15 cellular contexts compared by ENCODE assay signal in genomic region chr15:68623301-68623892, GRCh38. TPM values are rescaled to one million over a fixed set of nuclear protein-coding genes. Genes with fewer than 3 reads are reported as not detected.
A peak's percentile ranks its signal among the peaks of the same experiment; 100 is the strongest.
DNase-seq lines count a peak whose midpoint lies in the region; TF ChIP-seq lines count a peak whose summit lies in the region.
"Had no signal": no experiment of that assay in that cellular context is flagged by ENCODE, and none has a peak within 500 bp of the region (broad histone marks: within the 10 kb centered on the region; RNA-seq: fewer than 3 reads in every experiment).

No MANE protein-coding gene starts in this region.

- H4K20me1 ChIP-seq in GM23248 (ENCODE audit: insufficient read depth) = no peaks in the 10 kb centered on the region

- H3K36me3 ChIP-seq in GM23248 (ENCODE audit: low read depth) (no peaks in the 10 kb centered on the region), HAP-1 (replicated peaks) (no peaks in the 10 kb centered on the region), ascending aorta (no peaks in the 10 kb centered on the region), tibial artery (no peaks in the 10 kb centered on the region)
- H3K36me3 ChIP-seq: colonic mucosa had no signal

- CTCF ChIA-PET in activated naive CD4-positive, alpha-beta T cell treated with anti-CD3 and anti-CD28 coated beads, Interleukin-2, amount 10 ng/mL, durations not matched to agents 7 days and 5 days (lab: Charles Lee) = no interaction called here

- no peaks in the 10 kb centered on the region for H3K36me3 Mint-ChIP-seq in activated naive CD4-positive, alpha-beta T cell treated with anti-CD3 and anti-CD28 coated beads, Interleukin-2, amount 10 ng/mL, durations not matched to agents 7 days and 5 days
- H3K36me3 Mint-ChIP-seq: activated naive CD8-positive, alpha-beta T cell treated with anti-CD3 and anti-CD28 coated beads for 36 hours had no signal

- H3K9ac ChIP-seq in GM23248 = no peak overlapping the region

- DNase-seq in GM23248 = peak; percentile 42
- peak; percentile 57 for DNase-seq in amniotic epithelial cell (ENCODE audit: low read depth)
- peak; percentile 86 for DNase-seq in globus pallidus (ENCODE audit: low spot score)
- DNase-seq in pons (ENCODE audit: low spot score) = peak; percentile 80
- DNase-seq in activated naive CD4-positive, alpha-beta T cell treated with anti-CD3 and anti-CD28 coated beads, Interleukin-2, amount 10 ng/mL, durations not matched to agents 7 days and 5 days = no peak
- DNase-seq in HAP-1 (ENCODE audit: low spot score in 2 of 2) = no peak
- DNase-seq in ascending aorta (ENCODE audit: low spot score in 2 of 2) = no peak
- DNase-seq in tibial artery = no peak
- DNase-seq: activated naive CD8-positive, alpha-beta T cell treated with anti-CD3 and anti-CD28 coated beads for 36 hours; colonic mucosa; NCI-H1105; NCI-H510A; T-helper 17 cell had no signal

- in situ Hi-C loops in GM23248 (cut with MboI) (no loop called here), HAP-1 (cut with MboI; ENCODE audit: low sequenced_read_pairs) (no loop called here)

- H3K9me3 ChIP-seq in GM23248 (ENCODE audit: low read depth) (no peaks in the 10 kb centered on the region), HAP-1 (no peaks in the 10 kb centered on the region), ascending aorta (no peaks in the 10 kb centered on the region), tibial artery (no peaks in the 10 kb centered on the region)
- H3K9me3 ChIP-seq: colonic mucosa had no signal

- no peaks in the 10 kb centered on the region for H3K9me2 ChIP-seq in GM23248 (ENCODE audit: insufficient read depth)

- intact Hi-C loops in ascending aorta (cut with DNase I) = loop anchor here (5.0 kb wide), 1 partner anchor 46 kb away; the partner anchor contains the start of gene CORO2B
- intact Hi-C loops in tibial artery (cut with DNase I; ENCODE audit: low total_unique reads) = no loop called here

- no peak overlapping the region for H3K4me2 ChIP-seq in GM23248 (ENCODE audit: unreplicated experiment)
- H3K4me2 ChIP-seq: smooth muscle cell had no signal

- no peak for TF ChIP-seq CTCF in ascending aorta (IDR thresholded peaks at IDR 0.05)
- no peak for TF ChIP-seq CTCF in tibial artery (IDR thresholded peaks at IDR 0.05)

- peaks cover 50% of the 10 kb centered on the region for H3K79me2 ChIP-seq in GM23248 (ENCODE audit: insufficient read depth)

- no peaks in the 10 kb centered on the region for H3K4me1 Mint-ChIP-seq in activated naive CD4-positive, alpha-beta T cell treated with anti-CD3 and anti-CD28 coated beads, Interleukin-2, amount 10 ng/mL, durations not matched to agents 7 days and 5 days
- H3K4me1 Mint-ChIP-seq: activated naive CD8-positive, alpha-beta T cell treated with anti-CD3 and anti-CD28 coated beads for 36 hours had no signal

- peaks cover 16% of the 10 kb centered on the region for H3K27me3 Mint-ChIP-seq in activated naive CD4-positive, alpha-beta T cell treated with anti-CD3 and anti-CD28 coated beads, Interleukin-2, amount 10 ng/mL, durations not matched to agents 7 days and 5 days

- H2AFZ ChIP-seq in GM23248 = no peak overlapping the region

- H3K27ac Mint-ChIP-seq in activated naive CD4-positive, alpha-beta T cell treated with anti-CD3 and anti-CD28 coated beads, Interleukin-2, amount 10 ng/mL, durations not matched to agents 7 days and 5 days = no peak overlapping the region
- H3K27ac Mint-ChIP-seq: activated naive CD8-positive, alpha-beta T cell treated with anti-CD3 and anti-CD28 coated beads for 36 hours; IgD-negative memory B cell; T-helper 17 cell had no signal

- WGBS in GM23248 (ENCODE audit: low coverage in 1 of 2, low lambda C conversion rate in 2 of 2, missing lambda C conversion rate in 2 of 2), 2 experiments = 49 to 56% methylated on average over 11 to 13 of the region's 13 CpGs

- H3K27ac ChIP-seq in GM23248 (no peak overlapping the region), ascending aorta (no peak overlapping the region), tibial artery (no peak overlapping the region)
- H3K27ac ChIP-seq: colonic mucosa had no signal

- H3K4me3 ChIP-seq in GM23248 (no peak overlapping the region), HAP-1 (no peak overlapping the region), ascending aorta (no peak overlapping the region), tibial artery (no peak overlapping the region)
- H3K4me3 ChIP-seq: colonic mucosa, smooth muscle cell had no signal

- H3K4me1 ChIP-seq in GM23248 (ENCODE audit: insufficient read depth) (peaks cover 40% of the 10 kb centered on the region), HAP-1 (peaks cover 16% of the 10 kb centered on the region), ascending aorta (peaks cover 0 to 11% of the 10 kb centered on the region in 2 donors), tibial artery (peaks cover 0 to 7% (median 3%) of the 10 kb centered on the region in 4 donors)
- H3K4me1 ChIP-seq: colonic mucosa had no signal

- H3K9me3 Mint-ChIP-seq in activated naive CD4-positive, alpha-beta T cell treated with anti-CD3 and anti-CD28 coated beads, Interleukin-2, amount 10 ng/mL, durations not matched to agents 7 days and 5 days = no peaks in the 10 kb centered on the region
- H3K9me3 Mint-ChIP-seq: activated naive CD8-positive, alpha-beta T cell treated with anti-CD3 and anti-CD28 coated beads for 36 hours; IgD-negative memory B cell had no signal

- H3K4me3 Mint-ChIP-seq in activated naive CD4-positive, alpha-beta T cell treated with anti-CD3 and anti-CD28 coated beads, Interleukin-2, amount 10 ng/mL, durations not matched to agents 7 days and 5 days = no peak overlapping the region
- H3K4me3 Mint-ChIP-seq: activated naive CD8-positive, alpha-beta T cell treated with anti-CD3 and anti-CD28 coated beads for 36 hours; IgD-negative memory B cell; T-helper 17 cell had no signal

- H3F3A ChIP-seq in GM23248 (ENCODE audit: insufficient read depth) = peaks cover 42% of the 10 kb centered on the region

- H3K27me3 ChIP-seq in GM23248 (replicated peaks; ENCODE audit: insufficient read depth) = no peaks in the 10 kb centered on the region
- H3K27me3 ChIP-seq in HAP-1 (ENCODE audit: low read depth) = peaks cover 4% of the 10 kb centered on the region
- no peaks in the 10 kb centered on the region for H3K27me3 ChIP-seq in ascending aorta
- H3K27me3 ChIP-seq in tibial artery = no peaks in the 10 kb centered on the region
- H3K27me3 ChIP-seq: colonic mucosa had no signal

RNA-seq across cellular contexts. Expression of gene CORO2B, which starts 44.6 kb away (rescaled TPM):
- total RNA-seq in GM23248 (2014; rRNA removed; shearing (Covaris generic)) = 7.6 and 7.7 TPM in 2 replicates
- polyA plus RNA-seq in GM23248 (2016; fragmentation: Nextera tagmentation; extraction: Ambion mirVana) = 2.7 and 3.7 TPM in 2 replicates
- total RNA-seq in ascending aorta = 11.0 TPM
- total RNA-seq: activated naive CD8-positive, alpha-beta T cell treated with anti-CD3 and anti-CD28 coated beads for 36 hours; T-helper 17 cell had no signal

Comparison
In these comparisons a context has a peak if more than half of its experiments do, and no peak if none do; other contexts are left out.
1. DNase-seq: peak in GM23248 (single experiment), amniotic epithelial cell (single experiment), globus pallidus (single experiment) and pons (single experiment); none in activated naive CD4-positive, alpha-beta T cell treated with anti-CD3 and anti-CD28 coated beads, Interleukin-2, amount 10 ng/mL, durations not matched to agents 7 days and 5 days (single experiment), HAP-1 (0 of 2), ascending aorta (0 of 2) and tibial artery (0 of 2).